Comparison of ENCODE assay signal across 14 cellular contexts in genomic region chr6:37936150-37936549, GRCh38.
"Had no signal": no experiment of that assay in that cellular context is flagged by ENCODE, and none has a peak within 500 bp of the region (broad histone marks: within the 10 kb centered on the region; RNA-seq: fewer than 3 reads in every experiment).

No MANE protein-coding gene starts in this region.

- H3K27me3 Mint-ChIP-seq: brain; central memory CD8-positive, alpha-beta T cell; effector memory CD8-positive, alpha-beta T cell; stimulated activated naive B cell treated with anti-CD40 and anti-IgM and Interleukin-4, amounts not matched to agents 10 μg/mL and 1 μg/mL and 100 μg/mL, for 72 hours had no signal

- H3K27ac Mint-ChIP-seq: brain; stimulated activated naive B cell treated with anti-CD40 and anti-IgM and Interleukin-4, amounts not matched to agents 10 μg/mL and 1 μg/mL and 100 μg/mL, for 72 hours had no signal

- H3K4me3 Mint-ChIP-seq: activated CD8-positive, alpha-beta T cell treated with anti-CD3 and anti-CD28 coated beads, Interleukin-2, amount 10 ng/mL, durations not matched to agents 7 days and 5 days; brain; central memory CD8-positive, alpha-beta T cell; effector memory CD8-positive, alpha-beta T cell; stimulated activated naive B cell treated with anti-CD40 and anti-IgM and Interleukin-4, amounts not matched to agents 10 μg/mL and 1 μg/mL and 100 μg/mL, for 72 hours had no signal

- ATAC-seq: activated CD8-positive, alpha-beta T cell treated with anti-CD3 and anti-CD28 coated beads, Interleukin-2, amount 10 ng/mL, durations not matched to agents 7 days and 5 days; gastroesophageal sphincter; sciatic nerve had no signal

- DNase-seq: activated CD4-positive, alpha-beta T cell treated with anti-CD3 and anti-CD28 coated beads for 48 hours; activated CD8-positive, alpha-beta memory T cell treated with anti-CD3 and anti-CD28 coated beads, Interleukin-2, amount 50 U/mL, for 48 hours; activated CD8-positive, alpha-beta T cell treated with anti-CD3 and anti-CD28 coated beads, Interleukin-2, amount 10 ng/mL, durations not matched to agents 7 days and 5 days; activated naive CD4-positive, alpha-beta T cell treated with Interleukin-2 at 50 U/mL for 16 hours; amygdala; effector memory CD8-positive, alpha-beta T cell; kidney glomerular epithelial cell; stimulated activated CD4-positive, alpha-beta T cell treated with anti-CD3 and anti-CD28 coated beads, Interleukin-2, amount 100 ng/mL, for 24 hours; stimulated activated naive B cell treated with anti-CD40 and anti-IgM and Interleukin-4, amounts not matched to agents 10 μg/mL and 1 μg/mL and 100 μg/mL, for 72 hours; trophoblast cell had no signal

- H3K9me3 Mint-ChIP-seq: brain; central memory CD8-positive, alpha-beta T cell; effector memory CD8-positive, alpha-beta T cell; stimulated activated naive B cell treated with anti-CD40 and anti-IgM and Interleukin-4, amounts not matched to agents 10 μg/mL and 1 μg/mL and 100 μg/mL, for 72 hours had no signal
